21 cellular contexts compared by ENCODE assay signal in genomic region chr18:22668496-22668895, GRCh38.
A peak's percentile ranks its signal among the peaks of the same experiment; 100 is the strongest.
DNase-seq lines count a peak whose midpoint lies in the region; ATAC-seq and TF ChIP-seq lines count a peak whose summit lies in the region.
"Had no signal": no experiment of that assay in that cellular context is flagged by ENCODE, and none has a peak within 500 bp of the region (broad histone marks: within the 10 kb centered on the region; RNA-seq: fewer than 3 reads in every experiment).

No MANE protein-coding gene starts in this region.

- peaks cover 10% of the 10 kb centered on the region for H3K9me3 Mint-ChIP-seq in type B pancreatic cell

- H3K9ac ChIP-seq in GM23248 (peak overlapping the region; percentile 42; the same call in 1 of the 2 replicates), Karpas-422 (ENCODE audit: low read length) (no peak overlapping the region)
- H3K9ac ChIP-seq: BLaER1 treated with 17β-estradiol and CSF1 and Interleukin-3, amounts not matched to agents 10 nM and 100 nM had no signal

- H3K4me2 ChIP-seq in GM23248 (ENCODE audit: unreplicated experiment) (peak overlapping the region; percentile 54), PC-9 (peak overlapping the region; percentile 48), Karpas-422 (ENCODE audit: low read depth, low read length, poor library complexity, severe bottlenecking) (no peak overlapping the region)

- POLR2A ChIA-PET in PC-9 (lab: Charles Lee; ENCODE audit: unreplicated experiment): interaction anchor here (0.5 to 0.6 kb wide), 3 partner anchors 29 to 1068 kb away, joined by 4 to 7 read pairs (median 6); partner anchors contain the start of gene ESCO1

- peaks cover 11% of the 10 kb centered on the region for H3K4me1 Mint-ChIP-seq in type B pancreatic cell (ENCODE audit: unreplicated experiment)
- H3K4me1 Mint-ChIP-seq: naive thymus-derived CD8-positive, alpha-beta T cell had no signal

- H4K20me1 ChIP-seq in GM23248 (ENCODE audit: insufficient read depth) (no peaks in the 10 kb centered on the region), PC-9 (ENCODE audit: insufficient read depth) (no peaks in the 10 kb centered on the region), Karpas-422 (ENCODE audit: insufficient read depth, low read depth, low read length) (no peaks in the 10 kb centered on the region)
- H4K20me1 ChIP-seq: BLaER1 treated with 17β-estradiol and CSF1 and Interleukin-3, amounts not matched to agents 10 nM and 100 nM had no signal

- no peaks in the 10 kb centered on the region for H3K27me3 Mint-ChIP-seq in type B pancreatic cell

- WGBS in GM23248 (ENCODE audit: low coverage in 1 of 2, low lambda C conversion rate in 2 of 2, missing lambda C conversion rate in 2 of 2), 2 experiments: 82 to 93% methylated on average over 2 of the region's 2 CpGs

- TF ChIP-seq CTCF in PC-9 (conservative IDR thresholded peaks at IDR 0.05): no peak
- TF ChIP-seq CTCF in fibroblast of pulmonary artery (IDR thresholded peaks at IDR 0.05; ENCODE audit: low read length, missing control alignments): no peak
- TF ChIP-seq CTCF in type B pancreatic cell (conservative IDR thresholded peaks at IDR 0.05): no peak

- no peaks in the 10 kb centered on the region for H3K36me3 Mint-ChIP-seq in type B pancreatic cell

- H3K27me3 ChIP-seq in GM23248 (replicated peaks; ENCODE audit: insufficient read depth): no peaks in the 10 kb centered on the region
- no peaks in the 10 kb centered on the region for H3K27me3 ChIP-seq in PC-9 (ENCODE audit: insufficient read depth, low read depth)
- H3K27me3 ChIP-seq in Karpas-422 (ENCODE audit: low read length): no peaks in the 10 kb centered on the region
- H3K27me3 ChIP-seq: BLaER1 treated with 17β-estradiol and CSF1 and Interleukin-3, amounts not matched to agents 10 nM and 100 nM; gastrocnemius medialis; spleen had no signal

- H3K4me3 Mint-ChIP-seq in type B pancreatic cell: no peak overlapping the region
- H3K4me3 Mint-ChIP-seq: naive thymus-derived CD8-positive, alpha-beta T cell had no signal

- ATAC-seq in HG03039 (IDR thresholded peaks at IDR 0.05; ENCODE audit: unreplicated experiment): no peak
- ATAC-seq: gastrocnemius medialis; lower lobe of right lung; naive thymus-derived CD8-positive, alpha-beta T cell had no signal

- H3K4me3 ChIP-seq in GM23248 (no peak overlapping the region), PC-9 (no peak overlapping the region), fibroblast of pulmonary artery (replicated peaks; ENCODE audit: low read depth, low read length) (no peak overlapping the region), Karpas-422 (ENCODE audit: low read length) (no peak overlapping the region)
- H3K4me3 ChIP-seq: BLaER1 treated with 17β-estradiol and CSF1 and Interleukin-3, amounts not matched to agents 10 nM and 100 nM; gastrocnemius medialis; lower lobe of right lung; spleen; thoracic aorta had no signal

- no peaks in the 10 kb centered on the region for H3K9me2 ChIP-seq in GM23248 (ENCODE audit: insufficient read depth)
- H3K9me2 ChIP-seq in PC-9 (ENCODE audit: insufficient read depth): no peaks in the 10 kb centered on the region
- H3K9me2 ChIP-seq in Karpas-422 (replicated peaks; ENCODE audit: insufficient read depth, low read length): no peaks in the 10 kb centered on the region

- H3K36me3 ChIP-seq in GM23248 (ENCODE audit: low read depth) (no peaks in the 10 kb centered on the region), PC-9 (ENCODE audit: low read depth) (no peaks in the 10 kb centered on the region), Karpas-422 (ENCODE audit: insufficient read depth, low read length) (no peaks in the 10 kb centered on the region)
- H3K36me3 ChIP-seq: BLaER1 treated with 17β-estradiol and CSF1 and Interleukin-3, amounts not matched to agents 10 nM and 100 nM; gastrocnemius medialis; lower lobe of right lung; spleen; thoracic aorta had no signal

- intact Hi-C loops in PC-9 (cut with micrococcal nuclease; ENCODE audit: unreplicated experiment): loop anchor here (1.0 to 10.0 kb wide), 3 partner anchors 55 to 324 kb away; no protein-coding TSS in a partner anchor

- H3K79me2 ChIP-seq in GM23248 (ENCODE audit: insufficient read depth): no peaks in the 10 kb centered on the region
- H3K79me2 ChIP-seq in PC-9 (ENCODE audit: low read depth): no peaks in the 10 kb centered on the region
- no peaks in the 10 kb centered on the region for H3K79me2 ChIP-seq in Karpas-422 (ENCODE audit: low read length)

- H3F3A ChIP-seq in GM23248 (ENCODE audit: insufficient read depth) (peaks cover 19% of the 10 kb centered on the region), PC-9 (ENCODE audit: insufficient read depth, low read depth) (peaks cover 16% of the 10 kb centered on the region; the same call in 1 of the 2 replicates)

- CTCF ChIA-PET in PC-9 (lab: Charles Lee): interaction anchor here (0.5 kb wide), 1 partner anchor 929 kb away, joined by 9 read pairs; no protein-coding TSS in a partner anchor

- H3K4me1 ChIP-seq in GM23248 (ENCODE audit: insufficient read depth) (peaks cover 35% of the 10 kb centered on the region), PC-9 (replicated peaks; ENCODE audit: insufficient read depth) (peaks cover 17% of the 10 kb centered on the region), Karpas-422 (ENCODE audit: low read length) (no peaks in the 10 kb centered on the region)
- H3K4me1 ChIP-seq: gastrocnemius medialis, lower lobe of right lung, spleen had no signal

- no peaks in the 10 kb centered on the region for H3K9me3 ChIP-seq in GM23248 (ENCODE audit: low read depth)
- H3K9me3 ChIP-seq in PC-9 (ENCODE audit: insufficient read depth, low read depth): no peaks in the 10 kb centered on the region
- H3K9me3 ChIP-seq in Karpas-422 (ENCODE audit: low read length): 0 out of 2 replicates have a peak, but pooled peaks cover 2% of the 10 kb centered on the region
- H3K9me3 ChIP-seq: gastrocnemius medialis, thoracic aorta had no signal

- peak overlapping the region; percentile 31 for H3K27ac Mint-ChIP-seq in type B pancreatic cell
- H3K27ac Mint-ChIP-seq: naive thymus-derived CD8-positive, alpha-beta T cell had no signal

- DNase-seq in GM23248: peak; percentile 48
- no peak for DNase-seq in PC-9
- peak; percentile 25 for DNase-seq in fibroblast of pulmonary artery (ENCODE audit: low read depth)
- no peak for DNase-seq in type B pancreatic cell (ENCODE audit: extremely low spot score, unreplicated experiment)
- no peak for DNase-seq in T-helper 1 cell
- DNase-seq in Karpas-422: no peak
- DNase-seq: activated CD4-positive, alpha-beta T cell treated with anti-CD3 and anti-CD28 coated beads, Interleukin-2, amount 50 U/mL, for 1 hour; activated naive CD4-positive, alpha-beta T cell; aorta; cortex of kidney; DMS79 treated with DMSO at 0.1 percent for 48 hours; gastrocnemius medialis; KG1; lower lobe of right lung; naive thymus-derived CD8-positive, alpha-beta T cell; NCI-H1092 treated with DMSO at 0.1 percent for 48 hours; NCI-H526; spleen had no signal

- in situ Hi-C loops in GM23248 (cut with MboI): no loop called here

- no TSS peak for BruUV-seq in PC-9 (replicated peaks; lab: Mats Ljungman, UMichigan)

- H3K27ac ChIP-seq in GM23248: peak overlapping the region; percentile 76
- peak overlapping the region; percentile 60 for H3K27ac ChIP-seq in PC-9
- H3K27ac ChIP-seq in Karpas-422 (ENCODE audit: low read length): no peak overlapping the region
- H3K27ac ChIP-seq: BLaER1 treated with 17β-estradiol and CSF1 and Interleukin-3, amounts not matched to agents 10 nM and 100 nM; gastrocnemius medialis; lower lobe of right lung; spleen had no signal

- no peak overlapping the region for H2AFZ ChIP-seq in GM23248
- H2AFZ ChIP-seq in PC-9: no peak overlapping the region
- no peak overlapping the region for H2AFZ ChIP-seq in Karpas-422 (ENCODE audit: low read length)

Comparison
In these comparisons a context has a peak if more than half of its experiments do, and no peak if none do; other contexts are left out.
1. DNase-seq: peak in GM23248 (single experiment) and fibroblast of pulmonary artery (single experiment); none in PC-9 (0 of 2), type B pancreatic cell (single experiment), T-helper 1 cell (0 of 5) and Karpas-422 (single experiment).